Comparison of ENCODE assay signal across 1 cellular context in genomic region chr2:27442282-27442980, GRCh38.
TF ChIP-seq lines count a peak whose summit lies in the region.

A gene with protein sequence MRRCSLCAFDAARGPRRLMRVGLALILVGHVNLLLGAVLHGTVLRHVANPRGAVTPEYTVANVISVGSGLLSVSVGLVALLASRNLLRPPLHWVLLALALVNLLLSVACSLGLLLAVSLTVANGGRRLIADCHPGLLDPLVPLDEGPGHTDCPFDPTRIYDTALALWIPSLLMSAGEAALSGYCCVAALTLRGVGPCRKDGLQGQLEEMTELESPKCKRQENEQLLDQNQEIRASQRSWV (plus strand): TSS chr2:27442381. CDS start chr2:27442413, 32 bp downstream.

TF ChIP-seq in K562, 482 proteins besides CTCF, POLR2A, EP300 and RAD21 (continued from another document):
- TF ChIP-seq, protein P1, sequence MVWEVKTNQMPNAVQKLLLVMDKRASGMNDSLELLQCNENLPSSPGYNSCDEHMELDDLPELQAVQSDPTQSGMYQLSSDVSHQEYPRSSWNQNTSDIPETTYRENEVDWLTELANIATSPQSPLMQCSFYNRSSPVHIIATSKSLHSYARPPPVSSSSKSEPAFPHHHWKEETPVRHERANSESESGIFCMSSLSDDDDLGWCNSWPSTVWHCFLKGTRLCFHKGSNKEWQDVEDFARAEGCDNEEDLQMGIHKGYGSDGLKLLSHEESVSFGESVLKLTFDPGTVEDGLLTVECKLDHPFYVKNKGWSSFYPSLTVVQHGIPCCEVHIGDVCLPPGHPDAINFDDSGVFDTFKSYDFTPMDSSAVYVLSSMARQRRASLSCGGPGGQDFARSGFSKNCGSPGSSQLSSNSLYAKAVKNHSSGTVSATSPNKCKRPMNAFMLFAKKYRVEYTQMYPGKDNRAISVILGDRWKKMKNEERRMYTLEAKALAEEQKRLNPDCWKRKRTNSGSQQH (CRISPR knock-in tag; IDR thresholded peaks at IDR 0.05): no peak
- TF ChIP-seq TSHZ1 (CRISPR knock-in tag; IDR thresholded peaks at IDR 0.05) (no peak), EHMT2 (IDR thresholded peaks at IDR 0.05) (no peak), PCBP1 (IDR thresholded peaks at IDR 0.05; ENCODE audit: low read depth, low read length, poor library complexity, severe bottlenecking) (peak; percentile 52), ZNF780A (CRISPR knock-in tag; IDR thresholded peaks at IDR 0.05) (no peak), HNRNPK (IDR thresholded peaks at IDR 0.05; ENCODE audit: low read depth, low read length, poor library complexity, severe bottlenecking) (no peak), RBM22 (IDR thresholded peaks at IDR 0.05; ENCODE audit: low read depth, low read length, poor library complexity, severe bottlenecking) (peak; percentile 86), RBFOX2 (IDR thresholded peaks at IDR 0.05; ENCODE audit: low read depth, low read length) (peak; percentile 48)
- TF ChIP-seq, protein P2, sequence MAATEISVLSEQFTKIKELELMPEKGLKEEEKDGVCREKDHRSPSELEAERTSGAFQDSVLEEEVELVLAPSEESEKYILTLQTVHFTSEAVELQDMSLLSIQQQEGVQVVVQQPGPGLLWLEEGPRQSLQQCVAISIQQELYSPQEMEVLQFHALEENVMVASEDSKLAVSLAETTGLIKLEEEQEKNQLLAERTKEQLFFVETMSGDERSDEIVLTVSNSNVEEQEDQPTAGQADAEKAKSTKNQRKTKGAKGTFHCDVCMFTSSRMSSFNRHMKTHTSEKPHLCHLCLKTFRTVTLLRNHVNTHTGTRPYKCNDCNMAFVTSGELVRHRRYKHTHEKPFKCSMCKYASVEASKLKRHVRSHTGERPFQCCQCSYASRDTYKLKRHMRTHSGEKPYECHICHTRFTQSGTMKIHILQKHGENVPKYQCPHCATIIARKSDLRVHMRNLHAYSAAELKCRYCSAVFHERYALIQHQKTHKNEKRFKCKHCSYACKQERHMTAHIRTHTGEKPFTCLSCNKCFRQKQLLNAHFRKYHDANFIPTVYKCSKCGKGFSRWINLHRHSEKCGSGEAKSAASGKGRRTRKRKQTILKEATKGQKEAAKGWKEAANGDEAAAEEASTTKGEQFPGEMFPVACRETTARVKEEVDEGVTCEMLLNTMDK (IDR thresholded peaks at IDR 0.05; ENCODE audit: borderline replicate concordance, insufficient read depth, low read depth, low read length, poor library complexity, severe bottlenecking): peak; percentile 10
- TF ChIP-seq, protein P3, sequence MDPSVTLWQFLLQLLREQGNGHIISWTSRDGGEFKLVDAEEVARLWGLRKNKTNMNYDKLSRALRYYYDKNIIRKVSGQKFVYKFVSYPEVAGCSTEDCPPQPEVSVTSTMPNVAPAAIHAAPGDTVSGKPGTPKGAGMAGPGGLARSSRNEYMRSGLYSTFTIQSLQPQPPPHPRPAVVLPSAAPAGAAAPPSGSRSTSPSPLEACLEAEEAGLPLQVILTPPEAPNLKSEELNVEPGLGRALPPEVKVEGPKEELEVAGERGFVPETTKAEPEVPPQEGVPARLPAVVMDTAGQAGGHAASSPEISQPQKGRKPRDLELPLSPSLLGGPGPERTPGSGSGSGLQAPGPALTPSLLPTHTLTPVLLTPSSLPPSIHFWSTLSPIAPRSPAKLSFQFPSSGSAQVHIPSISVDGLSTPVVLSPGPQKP (CRISPR knock-in tag; IDR thresholded peaks at IDR 0.05): no peak
TF ChIP-seq in K562: peak in this region for 10.
